15 cellular contexts compared by ENCODE assay signal in the genomic region with DNA sequence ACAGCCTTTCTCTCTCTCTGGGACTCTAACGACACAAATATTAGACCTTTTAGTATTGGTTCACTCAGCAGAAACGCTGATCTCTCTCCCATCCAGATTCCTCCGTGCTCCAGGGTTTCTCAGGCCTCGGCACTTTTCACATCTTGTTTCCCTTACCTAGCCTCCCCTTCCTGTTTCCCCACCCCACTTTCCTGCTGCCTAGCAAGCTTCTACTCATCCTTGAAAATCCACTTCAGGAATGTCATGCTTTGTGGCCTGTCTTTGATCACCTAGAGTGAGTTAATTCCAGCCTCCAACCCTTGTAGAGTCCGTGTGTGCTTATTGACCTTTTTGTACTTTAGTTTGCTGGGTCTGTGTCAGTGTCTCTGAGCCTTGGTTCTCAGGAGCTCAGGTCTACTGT.
"Had no signal": no experiment of that assay in that cellular context is flagged by ENCODE, and none has a peak within 500 bp of the region (broad histone marks: within the 10 kb centered on the region; RNA-seq: fewer than 3 reads in every experiment).

No MANE protein-coding gene starts in this region.

- H3K4me1 ChIP-seq: left lung, testis had no signal

- H3K27ac Mint-ChIP-seq: activated CD8-positive, alpha-beta memory T cell treated with anti-CD3 and anti-CD28 coated beads, Interleukin-2, amount 10 ng/mL, durations not matched to agents 7 days and 5 days; activated naive CD8-positive, alpha-beta T cell treated with anti-CD3 and anti-CD28 coated beads, Interleukin-2, amount 10 ng/mL, durations not matched to agents 7 days and 5 days; memory B cell; T-helper 2 cell treated with Interferon-gamma antibody and Interleukin-4, amounts not matched to agents 5 μg/mL and 100 μg/mL, for 36 hours had no signal

- H3K4me3 ChIP-seq: left lung, testis had no signal

- H3K4me3 Mint-ChIP-seq: activated CD8-positive, alpha-beta memory T cell treated with anti-CD3 and anti-CD28 coated beads, Interleukin-2, amount 10 ng/mL, durations not matched to agents 7 days and 5 days; activated naive CD8-positive, alpha-beta T cell treated with anti-CD3 and anti-CD28 coated beads, Interleukin-2, amount 10 ng/mL, durations not matched to agents 7 days and 5 days; activated T-cell treated with anti-CD3 and anti-CD28 coated beads, Interleukin-2, amount 50 U/mL, for 4 hours; memory B cell; stimulated activated naive CD8-positive, alpha-beta T cell treated with anti-CD3 and anti-CD28 coated beads, Interleukin-15, amount 100 ng/mL, for 72 hours; T-helper 2 cell treated with Interferon-gamma antibody and Interleukin-4, amounts not matched to agents 5 μg/mL and 100 μg/mL, for 36 hours had no signal

- H3K9me3 ChIP-seq: testis had no signal

- ATAC-seq: activated CD4-positive, CD25-positive, alpha-beta regulatory T cell treated with anti-CD3 and anti-CD28 coated beads, Interleukin-2, amount 50 U/mL, for 24 hours; activated CD8-positive, alpha-beta memory T cell treated with anti-CD3 and anti-CD28 coated beads, Interleukin-2, amount 10 ng/mL, durations not matched to agents 7 days and 5 days; activated T-cell treated with anti-CD3 and anti-CD28 coated beads, Interleukin-2, amount 50 U/mL, for 4 hours; left lung; stimulated activated naive CD8-positive, alpha-beta T cell treated with anti-CD3 and anti-CD28 coated beads, Interleukin-15, amount 100 ng/mL, for 72 hours had no signal

- DNase-seq: activated CD8-positive, alpha-beta memory T cell treated with anti-CD3 and anti-CD28 coated beads, Interleukin-2, amount 10 ng/mL, durations not matched to agents 7 days and 5 days; activated gamma-delta T cell; activated naive CD8-positive, alpha-beta T cell treated with anti-CD3 and anti-CD28 coated beads, Interleukin-2, amount 10 ng/mL, durations not matched to agents 7 days and 5 days; activated T-cell treated with anti-CD3 and anti-CD28 coated beads, Interleukin-2, amount 50 U/mL, for 4 hours; aorta; hippocampal formation; left lung; stimulated activated CD4-positive, alpha-beta T cell treated with anti-CD3 and anti-CD28 coated beads, Interleukin-4, amount 100 ng/mL, for 4 hours; stimulated activated naive CD8-positive, alpha-beta T cell treated with anti-CD3 and anti-CD28 coated beads, Interleukin-15, amount 100 ng/mL, for 72 hours; SW 1271; testis had no signal

- H3K27me3 ChIP-seq: left lung, testis had no signal

- H3K27me3 Mint-ChIP-seq: activated CD8-positive, alpha-beta memory T cell treated with anti-CD3 and anti-CD28 coated beads, Interleukin-2, amount 10 ng/mL, durations not matched to agents 7 days and 5 days; activated naive CD8-positive, alpha-beta T cell treated with anti-CD3 and anti-CD28 coated beads, Interleukin-2, amount 10 ng/mL, durations not matched to agents 7 days and 5 days; memory B cell; stimulated activated naive CD8-positive, alpha-beta T cell treated with anti-CD3 and anti-CD28 coated beads, Interleukin-15, amount 100 ng/mL, for 72 hours had no signal

- H3K36me3 ChIP-seq: left lung had no signal

- H3K27ac ChIP-seq: epithelial cell of prostate, left lung, testis had no signal
